In the genomic region with DNA sequence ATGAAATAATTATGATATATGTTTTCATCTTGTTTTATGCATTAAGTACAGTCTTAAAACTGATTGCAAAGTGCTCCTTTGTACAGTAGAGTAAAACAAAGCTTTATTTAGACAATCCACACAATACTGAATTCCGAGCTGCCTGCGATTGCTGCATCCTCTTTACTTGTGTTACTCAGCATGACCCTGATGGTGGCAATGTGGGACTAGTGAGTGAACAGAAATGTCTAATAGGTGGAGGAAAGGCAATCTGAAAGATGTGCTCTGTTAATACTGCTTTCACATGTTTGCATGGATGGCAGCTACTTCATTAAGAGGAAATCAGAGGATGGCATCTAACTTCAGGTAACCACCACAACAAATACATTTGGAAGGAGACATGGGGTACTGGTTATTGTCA, we compare ENCODE assay signal across 1 cellular context.
TF ChIP-seq lines count a peak whose summit lies in the region.

No MANE protein-coding gene starts in this region.

TF ChIP-seq in GM23338, 12 proteins besides CTCF, POLR2A, EP300 and RAD21 (continued from another document):
- TF ChIP-seq ZNF462 (CRISPR knock-in tag; IDR thresholded peaks at IDR 0.05) (no peak), POLR2AphosphoS5 (IDR thresholded peaks at IDR 0.05; ENCODE audit: low read depth) (no peak), STAT1 (IDR thresholded peaks at IDR 0.05; ENCODE audit: unreplicated experiment) (no peak), NANOG (IDR thresholded peaks at IDR 0.05; ENCODE audit: borderline replicate concordance) (no peak), EZH2 (IDR thresholded peaks at IDR 0.05; ENCODE audit: low read depth, unreplicated experiment) (no peak), EZH2phosphoT487 (IDR thresholded peaks at IDR 0.05; ENCODE audit: unreplicated experiment) (no peak)
- TF ChIP-seq, protein P1, sequence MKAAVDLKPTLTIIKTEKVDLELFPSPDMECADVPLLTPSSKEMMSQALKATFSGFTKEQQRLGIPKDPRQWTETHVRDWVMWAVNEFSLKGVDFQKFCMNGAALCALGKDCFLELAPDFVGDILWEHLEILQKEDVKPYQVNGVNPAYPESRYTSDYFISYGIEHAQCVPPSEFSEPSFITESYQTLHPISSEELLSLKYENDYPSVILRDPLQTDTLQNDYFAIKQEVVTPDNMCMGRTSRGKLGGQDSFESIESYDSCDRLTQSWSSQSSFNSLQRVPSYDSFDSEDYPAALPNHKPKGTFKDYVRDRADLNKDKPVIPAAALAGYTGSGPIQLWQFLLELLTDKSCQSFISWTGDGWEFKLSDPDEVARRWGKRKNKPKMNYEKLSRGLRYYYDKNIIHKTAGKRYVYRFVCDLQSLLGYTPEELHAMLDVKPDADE (IDR thresholded peaks at IDR 0.05): no peak
